ENCODE assay signal across 22 cellular contexts in genomic region chr6:73680289-73680688, GRCh38.
"Had no signal": no experiment of that assay in that cellular context is flagged by ENCODE, and none has a peak within 500 bp of the region (broad histone marks: within the 10 kb centered on the region; RNA-seq: fewer than 3 reads in every experiment).

No MANE protein-coding gene starts in this region.

- H3K4me1 Mint-ChIP-seq: activated CD4-positive, alpha-beta T cell treated with anti-CD3 and anti-CD28 coated beads, Interleukin-2, amount 10 ng/mL, durations not matched to agents 7 days and 5 days had no signal

- H3K4me2 ChIP-seq: smooth muscle cell had no signal

- H3K36me3 ChIP-seq: left ventricle myocardium inferior, right atrium auricular region, upper lobe of left lung had no signal

- H3K36me3 Mint-ChIP-seq: activated naive CD8-positive, alpha-beta T cell treated with anti-CD3 and anti-CD28 coated beads for 36 hours; natural killer cell treated with Interleukin-12 subunit alpha and Interleukin-12 subunit beta and Interleukin-15 and Interleukin-18, amount 100 ng/mL, for 72 hours had no signal

- H3K9me3 ChIP-seq: right atrium auricular region, upper lobe of left lung had no signal

- H3K4me3 ChIP-seq: body of pancreas, coronary artery, left ventricle myocardium inferior, right atrium auricular region, smooth muscle cell, upper lobe of left lung had no signal

- ATAC-seq: body of pancreas; foreskin keratinocyte; natural killer cell treated with Interleukin-12 subunit alpha and Interleukin-12 subunit beta and Interleukin-15 and Interleukin-18, amount 100 ng/mL, for 72 hours; stimulated activated naive CD8-positive, alpha-beta T cell treated with anti-CD3 and anti-CD28 coated beads, Interleukin-15, Interleukin-2, amounts not matched to agents 100 U/mL and 50 U/mL, for 24 hours had no signal

- H3K27ac ChIP-seq: body of pancreas, coronary artery, foreskin keratinocyte, left ventricle myocardium inferior, right atrium auricular region, upper lobe of left lung had no signal

- H3K27me3 Mint-ChIP-seq: natural killer cell treated with Interleukin-12 subunit alpha and Interleukin-12 subunit beta and Interleukin-15 and Interleukin-18, amount 100 ng/mL, for 72 hours; progenitor cell of endocrine pancreas had no signal

- H3K4me1 ChIP-seq: body of pancreas, foreskin keratinocyte, right atrium auricular region, upper lobe of left lung had no signal

- H3K4me3 Mint-ChIP-seq: activated CD4-positive, alpha-beta T cell treated with anti-CD3 and anti-CD28 coated beads, Interleukin-2, amount 10 ng/mL, durations not matched to agents 7 days and 5 days; activated naive CD8-positive, alpha-beta T cell treated with anti-CD3 and anti-CD28 coated beads for 36 hours; activated T-helper 1 cell treated with anti-CD3 and anti-CD28 coated beads, Interleukin-12 subunit alpha, Interleukin-12 subunit beta, Interleukin-2, Interleukin-4 antibody, amounts not matched to agents 30 ng/mL and 10 ng/mL and 1 ng/mL, durations not matched to agents 14 hours and 24 hours and 36 hours; memory B cell; natural killer cell treated with Interleukin-12 subunit alpha and Interleukin-12 subunit beta and Interleukin-15 and Interleukin-18, amount 100 ng/mL, for 72 hours had no signal

- DNase-seq: activated CD4-positive, alpha-beta T cell treated with anti-CD3 and anti-CD28 coated beads, Interleukin-2, amount 10 ng/mL, durations not matched to agents 7 days and 5 days; activated CD4-positive, CD25-positive, alpha-beta regulatory T cell; activated CD8-positive, alpha-beta memory T cell treated with anti-CD3 and anti-CD28 coated beads for 24 hours; activated naive CD8-positive, alpha-beta T cell treated with anti-CD3 and anti-CD28 coated beads for 36 hours; amygdala; body of pancreas; central memory CD4-positive, alpha-beta T cell; effector CD4-positive, alpha-beta T cell; foreskin keratinocyte; glutamatergic neuron; hypothalamus; left ventricle myocardium inferior; stimulated activated CD4-positive, alpha-beta T cell treated with anti-CD3 and anti-CD28 coated beads, Interleukin-4, amount 100 ng/mL, for 4 hours; stimulated activated naive CD8-positive, alpha-beta T cell treated with anti-CD3 and anti-CD28 coated beads, Interleukin-15, Interleukin-2, amounts not matched to agents 100 U/mL and 50 U/mL, for 24 hours; upper lobe of left lung had no signal

- H3K27me3 ChIP-seq: body of pancreas, foreskin keratinocyte, right atrium auricular region, upper lobe of left lung had no signal

- H3K9me3 Mint-ChIP-seq: natural killer cell treated with Interleukin-12 subunit alpha and Interleukin-12 subunit beta and Interleukin-15 and Interleukin-18, amount 100 ng/mL, for 72 hours had no signal

- H3K27ac Mint-ChIP-seq: activated CD4-positive, alpha-beta T cell treated with anti-CD3 and anti-CD28 coated beads, Interleukin-2, amount 10 ng/mL, durations not matched to agents 7 days and 5 days; activated naive CD8-positive, alpha-beta T cell treated with anti-CD3 and anti-CD28 coated beads for 36 hours; activated T-helper 1 cell treated with anti-CD3 and anti-CD28 coated beads, Interleukin-12 subunit alpha, Interleukin-12 subunit beta, Interleukin-2, Interleukin-4 antibody, amounts not matched to agents 30 ng/mL and 10 ng/mL and 1 ng/mL, durations not matched to agents 14 hours and 24 hours and 36 hours; memory B cell; natural killer cell treated with Interleukin-12 subunit alpha and Interleukin-12 subunit beta and Interleukin-15 and Interleukin-18, amount 100 ng/mL, for 72 hours; progenitor cell of endocrine pancreas had no signal
